ENCODE assay signal across 8 cellular contexts in the genomic region with DNA sequence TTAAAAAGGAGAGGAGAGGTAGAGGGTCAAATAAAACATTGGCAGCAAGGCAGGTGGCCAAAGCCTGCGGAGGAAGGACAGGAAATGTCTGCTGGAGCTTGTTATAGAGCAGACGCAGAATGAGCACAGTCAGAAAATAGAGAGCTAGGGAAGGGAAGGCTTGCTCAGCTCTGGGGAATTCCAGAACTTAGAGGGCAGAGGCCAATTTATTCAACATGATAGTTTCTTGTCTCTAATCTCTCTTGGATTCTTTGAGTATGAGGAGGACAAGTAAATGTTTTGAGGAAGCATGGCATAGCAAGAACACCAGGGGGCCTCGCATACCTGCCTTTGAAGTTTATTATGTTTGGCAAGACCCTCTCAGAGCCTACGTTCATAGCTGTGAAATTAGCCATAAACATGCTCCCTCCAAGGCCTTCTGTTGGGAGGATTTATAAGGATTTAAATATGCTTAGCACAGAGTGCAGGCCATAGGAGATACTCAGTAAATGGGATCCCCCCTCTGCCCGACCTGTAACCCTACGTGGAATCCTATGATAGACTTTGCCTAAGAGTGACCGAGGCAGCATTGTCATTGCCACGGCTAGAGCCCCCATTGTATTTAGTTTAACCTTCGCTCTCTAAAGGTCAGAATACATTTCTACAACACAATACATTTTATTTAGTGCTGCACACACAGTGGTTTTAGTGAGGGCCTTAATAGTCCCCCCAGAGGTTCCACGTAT.
DNase-seq lines count a peak whose midpoint lies in the region; ATAC-seq, FAIRE-seq and TF ChIP-seq lines count a peak whose summit lies in the region.

No MANE protein-coding gene starts in this region.

- H3K4me1 Mint-ChIP-seq in astrocyte (ENCODE audit: low read depth, unreplicated experiment): peaks cover 85% of the 10 kb centered on the region

- H3K79me2 ChIP-seq in astrocyte (ENCODE audit: insufficient read depth, low read length): no peaks in the 10 kb centered on the region

- peak overlapping the region; percentile 24 for H3K4me3 ChIP-seq in astrocyte (ENCODE audit: insufficient read depth, low read depth, low read length)

- no peaks in the 10 kb centered on the region for H3K36me3 ChIP-seq in astrocyte (ENCODE audit: insufficient read depth, low read length)

- peak overlapping the region; percentile 17 for H3K4me3 Mint-ChIP-seq in astrocyte (ENCODE audit: unreplicated experiment)

- ATAC-seq in HG02571 (IDR thresholded peaks at IDR 0.05; ENCODE audit: unreplicated experiment) (no peak), HG02798 (IDR thresholded peaks at IDR 0.05; ENCODE audit: poor library complexity, unreplicated experiment) (no peak)

- peak; percentile 35 for DNase-seq in activated naive CD4-positive, alpha-beta T cell treated with Interleukin-2 at 50 U/mL for 16 hours
- DNase-seq in activated naive CD4-positive, alpha-beta T cell (lab: John Stamatoyannopoulos, UW): no peak
- peak; percentile 33 for DNase-seq in NCI-H446 treated with DMSO at 0.1 percent for 48 hours (lab: John Stamatoyannopoulos, UW)
- DNase-seq in astrocyte (ENCODE audit: low read depth): peak; percentile 98
- peak; percentile 19 for DNase-seq in iPS-NIHi11 (ENCODE audit: low spot score)
- DNase-seq in stimulated activated CD4-positive, alpha-beta T cell treated with anti-CD3 and anti-CD28 coated beads, Interleukin-1b, Interleukin-23, amount 100 ng/mL, for 48 hours: peak; percentile 48

- FAIRE-seq in astrocyte (lab: Jason Lieb, UNC): peak; percentile 99

- H3K9me3 Mint-ChIP-seq in astrocyte (ENCODE audit: unreplicated experiment): no peaks in the 10 kb centered on the region

- peak overlapping the region; percentile 67 for H3K9ac ChIP-seq in astrocyte (ENCODE audit: low read length)

- no peaks in the 10 kb centered on the region for H3K27me3 Mint-ChIP-seq in astrocyte (ENCODE audit: low read depth, unreplicated experiment)

- TF ChIP-seq CTCF in astrocyte (IDR thresholded peaks at IDR 0.05; ENCODE audit: insufficient read depth, low read depth, low read length): peak; percentile 57

- no peak overlapping the region for H2AFZ ChIP-seq in astrocyte (ENCODE audit: low read depth, low read length)

- H3K4me2 ChIP-seq in astrocyte (ENCODE audit: low read length): peak overlapping the region; percentile 60

- no peaks in the 10 kb centered on the region for H3K27me3 ChIP-seq in astrocyte (ENCODE audit: insufficient read depth, low read length)

- H3K9me3 ChIP-seq in astrocyte (ENCODE audit: insufficient read depth, low read depth, low read length): no peaks in the 10 kb centered on the region

- H3K36me3 Mint-ChIP-seq in astrocyte (ENCODE audit: low read depth, unreplicated experiment): no peaks in the 10 kb centered on the region

- H3K27ac Mint-ChIP-seq in astrocyte (ENCODE audit: unreplicated experiment): peak overlapping the region; percentile 95

- H3K4me1 ChIP-seq in astrocyte (ENCODE audit: insufficient read depth, low read length): peaks cover 77% of the 10 kb centered on the region

- H3K27ac ChIP-seq in astrocyte (ENCODE audit: low read depth, low read length): peak overlapping the region; percentile 91

- H4K20me1 ChIP-seq in astrocyte (ENCODE audit: insufficient read depth, low read length): no peaks in the 10 kb centered on the region

Comparison
In these comparisons a context has a peak if more than half of its experiments do, and no peak if none do; other contexts are left out.
1. DNase-seq: peak in activated naive CD4-positive, alpha-beta T cell treated with Interleukin-2 at 50 U/mL for 16 hours (single experiment), NCI-H446 treated with DMSO at 0.1 percent for 48 hours (single experiment), astrocyte (single experiment), iPS-NIHi11 (single experiment) and stimulated activated CD4-positive, alpha-beta T cell treated with anti-CD3 and anti-CD28 coated beads, Interleukin-1b, Interleukin-23, amount 100 ng/mL, for 48 hours (single experiment); none in activated naive CD4-positive, alpha-beta T cell (0 of 4).